19 cellular contexts compared by ENCODE assay signal in genomic region chr18:57241869-57242268, GRCh38.
DNase-seq lines count a peak whose midpoint lies in the region; ATAC-seq and TF ChIP-seq lines count a peak whose summit lies in the region.
"Had no signal": no experiment of that assay in that cellular context is flagged by ENCODE, and none has a peak within 500 bp of the region (broad histone marks: within the 10 kb centered on the region; RNA-seq: fewer than 3 reads in every experiment).

No MANE protein-coding gene starts in this region.

- no peak overlapping the region for H3K4me3 ChIP-seq in mesendoderm (ENCODE audit: low read length)
- H3K4me3 ChIP-seq: BLaER1 treated with 17β-estradiol and CSF1 and Interleukin-3, amounts not matched to agents 10 nM and 100 nM; GM12878 had no signal

- H3K4me3 Mint-ChIP-seq in Calu3 (ENCODE audit: low read depth, unreplicated experiment), result no peak overlapping the region
- H3K4me3 Mint-ChIP-seq in activated CD4-positive, alpha-beta T cell treated with anti-CD3 and anti-CD28 coated beads for 36 hours, result no peak overlapping the region
- H3K4me3 Mint-ChIP-seq: CD14-positive monocyte; CD4-positive, alpha-beta memory T cell; CD4-positive, CD25-positive, alpha-beta regulatory T cell; CD8-positive, alpha-beta memory T cell had no signal

- H3K9me3 Mint-ChIP-seq in Calu3 (ENCODE audit: low read depth, unreplicated experiment), result peaks cover 4% of the 10 kb centered on the region
- no peaks in the 10 kb centered on the region for H3K9me3 Mint-ChIP-seq in activated CD4-positive, alpha-beta T cell treated with anti-CD3 and anti-CD28 coated beads for 36 hours (ENCODE audit: low read depth)
- H3K9me3 Mint-ChIP-seq: CD4-positive, alpha-beta memory T cell; CD8-positive, alpha-beta memory T cell had no signal

- no peaks in the 10 kb centered on the region for H3K79me2 ChIP-seq in mesendoderm (ENCODE audit: control insufficient read depth, insufficient read depth, low read length)

- H3K79me1 ChIP-seq in mesendoderm (ENCODE audit: low read length), result no peaks in the 10 kb centered on the region

- TF ChIP-seq CTCF in C4-2B (conservative IDR thresholded peaks at IDR 0.05) (no peak), Calu3 (IDR thresholded peaks at IDR 0.05; ENCODE audit: unreplicated experiment) (no peak), VCaP (conservative IDR thresholded peaks at IDR 0.05) (no peak), RWPE1 (conservative IDR thresholded peaks at IDR 0.05; ENCODE audit: low read depth) (no peak)

- no peak overlapping the region for H3K4me2 ChIP-seq in mesendoderm (ENCODE audit: low read length)
- H3K4me2 ChIP-seq: BLaER1 treated with 17β-estradiol and CSF1 and Interleukin-3, amounts not matched to agents 10 nM and 100 nM had no signal

- no peak overlapping the region for H3K23ac ChIP-seq in mesendoderm (ENCODE audit: low read length)

- H3K36me3 Mint-ChIP-seq in Calu3 (ENCODE audit: insufficient read depth, unreplicated experiment), result peaks cover 1% of the 10 kb centered on the region
- H3K36me3 Mint-ChIP-seq in activated CD4-positive, alpha-beta T cell treated with anti-CD3 and anti-CD28 coated beads for 36 hours (ENCODE audit: low read depth), result no peaks in the 10 kb centered on the region
- H3K36me3 Mint-ChIP-seq: CD14-positive monocyte; CD4-positive, alpha-beta memory T cell; CD4-positive, CD25-positive, alpha-beta regulatory T cell; CD8-positive, alpha-beta memory T cell had no signal

- H3K4me1 Mint-ChIP-seq in Calu3 (ENCODE audit: low read depth, unreplicated experiment), result peaks cover 28% of the 10 kb centered on the region
- H3K4me1 Mint-ChIP-seq in activated CD4-positive, alpha-beta T cell treated with anti-CD3 and anti-CD28 coated beads for 36 hours, result no peaks in the 10 kb centered on the region
- H3K4me1 Mint-ChIP-seq: CD14-positive monocyte; CD4-positive, alpha-beta memory T cell; CD4-positive, CD25-positive, alpha-beta regulatory T cell; CD8-positive, alpha-beta memory T cell had no signal

- no TSS peak for BruUV-seq in Calu3 (replicated peaks; lab: Mats Ljungman, UMichigan)

- H3K27me3 Mint-ChIP-seq in Calu3 (ENCODE audit: unreplicated experiment), result no peaks in the 10 kb centered on the region
- H3K27me3 Mint-ChIP-seq in activated CD4-positive, alpha-beta T cell treated with anti-CD3 and anti-CD28 coated beads for 36 hours, result no peaks in the 10 kb centered on the region
- H3K27me3 Mint-ChIP-seq: CD4-positive, CD25-positive, alpha-beta regulatory T cell had no signal

- POLR2A ChIA-PET in RWPE1 (lab: Yijun Ruan, JAX; ENCODE audit: low non-redundant PET), result interaction anchor here (0.5 kb wide), 1 partner anchor 354 kb away, joined by 3 read pairs; no protein-coding TSS in a partner anchor
- POLR2A ChIA-PET in activated CD4-positive, alpha-beta T cell treated with anti-CD3 and anti-CD28 coated beads for 36 hours (lab: Charles Lee), result interaction anchor here (0.8 kb wide), 1 partner anchor 264 kb away, joined by 4 read pairs; no protein-coding TSS in a partner anchor

- intact Hi-C loops in Calu3 (cut with micrococcal nuclease; ENCODE audit: unreplicated experiment), result no loop called here
- intact Hi-C loops in activated CD4-positive, alpha-beta T cell treated with anti-CD3 and anti-CD28 coated beads for 36 hours (cut with DNase I, micrococcal nuclease), result no loop called here

- H4K8ac ChIP-seq in mesendoderm (ENCODE audit: low read depth, low read length), result no peak overlapping the region

- no peak overlapping the region for H3K18ac ChIP-seq in mesendoderm (ENCODE audit: low read length)

- no peak for DNase-seq in Calu3
- DNase-seq in mesendoderm, result peak; percentile 3
- DNase-seq in HuH-7 (ENCODE audit: low spot score), result no peak
- DNase-seq in NCI-H1694 (lab: John Stamatoyannopoulos, UW), result no peak
- no peak for DNase-seq in RWPE1 (ENCODE audit: low spot score)
- DNase-seq in activated CD4-positive, alpha-beta T cell treated with anti-CD3 and anti-CD28 coated beads for 36 hours, result no peak
- DNase-seq: 8988T; ACHN; CD4-positive, alpha-beta memory T cell; CD4-positive, CD25-positive, alpha-beta regulatory T cell; CD8-positive, alpha-beta memory T cell; COR-L47; DMS79 treated with DMSO at 0.1 percent for 48 hours; GDM1 had no signal

- H3K56ac ChIP-seq in mesendoderm (ENCODE audit: low read length), result no peak overlapping the region

- H3K27ac ChIP-seq in C4-2B (peak overlapping the region; percentile 34; the same call in 1 of the 2 replicates), VCaP (peak overlapping the region; percentile 78), mesendoderm (ENCODE audit: low read depth, low read length) (no peak overlapping the region), RWPE1 (no peak overlapping the region)
- H3K27ac ChIP-seq: BLaER1 treated with 17β-estradiol and CSF1 and Interleukin-3, amounts not matched to agents 10 nM and 100 nM had no signal

- no peak overlapping the region for H2BK5ac ChIP-seq in mesendoderm (ENCODE audit: low read length)

- no peaks in the 10 kb centered on the region for H3K4me1 ChIP-seq in mesendoderm (ENCODE audit: control insufficient read depth, low read depth, low read length)
- H3K4me1 ChIP-seq: BLaER1 treated with 17β-estradiol and CSF1 and Interleukin-3, amounts not matched to agents 10 nM and 100 nM had no signal

- H3K4ac ChIP-seq in mesendoderm (ENCODE audit: low read depth, low read length), result no peak overlapping the region

- H3K27me3 ChIP-seq in mesendoderm (ENCODE audit: insufficient read depth, low read length, poor library complexity), result no peaks in the 10 kb centered on the region
- H3K27me3 ChIP-seq: BLaER1 treated with 17β-estradiol and CSF1 and Interleukin-3, amounts not matched to agents 10 nM and 100 nM had no signal

- H2BK120ac ChIP-seq in mesendoderm (ENCODE audit: low read depth, low read length), result no peak overlapping the region

- H4K5ac ChIP-seq in mesendoderm (ENCODE audit: low read length), result no peak overlapping the region

- H3K27ac Mint-ChIP-seq in Calu3 (ENCODE audit: unreplicated experiment), result peak overlapping the region; percentile 11
- H3K27ac Mint-ChIP-seq in activated CD4-positive, alpha-beta T cell treated with anti-CD3 and anti-CD28 coated beads for 36 hours, result no peak overlapping the region
- H3K27ac Mint-ChIP-seq: CD14-positive monocyte; CD4-positive, alpha-beta memory T cell; CD4-positive, CD25-positive, alpha-beta regulatory T cell; CD8-positive, alpha-beta memory T cell had no signal

- no peak overlapping the region for H2AK5ac ChIP-seq in mesendoderm (ENCODE audit: low read length)

- no peak overlapping the region for H2BK15ac ChIP-seq in mesendoderm (replicated peaks; ENCODE audit: low read depth)

- CTCF ChIA-PET in Calu3 (lab: Charles Lee), result no interaction called here
- CTCF ChIA-PET in RWPE1 (lab: Yijun Ruan, JAX), result no interaction called here
- CTCF ChIA-PET in activated CD4-positive, alpha-beta T cell treated with anti-CD3 and anti-CD28 coated beads for 36 hours (lab: Charles Lee), result no interaction called here

- ATAC-seq in activated CD4-positive, alpha-beta T cell treated with anti-CD3 and anti-CD28 coated beads for 36 hours, result no peak
- ATAC-seq: GM12878 had no signal

- H3K9ac ChIP-seq in mesendoderm (ENCODE audit: low read length), result no peak overlapping the region
- H3K9ac ChIP-seq: BLaER1 treated with 17β-estradiol and CSF1 and Interleukin-3, amounts not matched to agents 10 nM and 100 nM had no signal

- H3K36me3 ChIP-seq in mesendoderm (ENCODE audit: control insufficient read depth, insufficient read depth, low read length), result no peaks in the 10 kb centered on the region
- H3K36me3 ChIP-seq: BLaER1 treated with 17β-estradiol and CSF1 and Interleukin-3, amounts not matched to agents 10 nM and 100 nM had no signal

- WGBS in mesendoderm (ENCODE audit: extremely low coverage, insufficient coverage, low lambda C conversion rate), result no CpG with 5 or more reads among the region's 3 CpGs

Comparison
In these comparisons a context has a peak if more than half of its experiments do, and no peak if none do; other contexts are left out.
1. H3K27ac ChIP-seq: peak in C4-2B (single experiment) and VCaP (single experiment); none in mesendoderm (single experiment) and RWPE1 (single experiment).